In the genomic region with DNA sequence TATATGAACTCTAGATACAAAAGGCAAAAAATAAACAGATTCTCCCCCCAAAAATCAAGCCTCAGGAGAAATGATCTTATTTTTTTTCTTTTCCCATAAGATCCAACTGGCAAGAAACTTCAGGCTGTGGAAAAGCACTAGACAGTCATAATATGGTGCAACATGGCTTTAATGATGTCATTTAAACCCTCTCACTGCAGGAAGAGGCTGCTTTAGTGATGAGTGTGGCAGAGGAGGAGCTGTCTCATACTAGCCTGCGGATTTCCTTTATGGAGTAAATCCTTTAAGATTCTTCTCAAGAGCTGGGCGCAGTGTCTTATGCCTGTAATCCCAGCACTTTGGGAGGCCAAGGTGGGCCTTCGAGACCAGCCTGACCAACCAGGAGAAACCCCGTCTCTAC, we compare ENCODE assay signal across 10 cellular contexts.
DNase-seq lines count a peak whose midpoint lies in the region; ATAC-seq and TF ChIP-seq lines count a peak whose summit lies in the region.
"Had no signal": no experiment of that assay in that cellular context is flagged by ENCODE, and none has a peak within 500 bp of the region (broad histone marks: within the 10 kb centered on the region; RNA-seq: fewer than 3 reads in every experiment).

No MANE protein-coding gene starts in this region.

- TF ChIP-seq POLR2A in vagina (IDR thresholded peaks at IDR 0.05), result no peak

- no peaks in the 10 kb centered on the region for H3K79me2 ChIP-seq in Karpas-422 (ENCODE audit: low read length)

- H3K4me1 ChIP-seq in vagina (peaks cover 27% of the 10 kb centered on the region), ascending aorta (peaks cover 3 to 6% of the 10 kb centered on the region in 2 donors), Karpas-422 (ENCODE audit: low read length) (no peaks in the 10 kb centered on the region)

- H3K27ac Mint-ChIP-seq in activated naive CD8-positive, alpha-beta T cell treated with anti-CD3 and anti-CD28 coated beads, Interleukin-2, amount 50 U/mL, for 24 hours, result peak overlapping the region; percentile 61
- no peak overlapping the region for H3K27ac Mint-ChIP-seq in activated naive CD8-positive, alpha-beta T cell treated with anti-CD3 and anti-CD28 coated beads for 36 hours
- H3K27ac Mint-ChIP-seq in T-helper 17 cell, result peak overlapping the region; percentile 14

- H3K4me1 Mint-ChIP-seq in activated naive CD8-positive, alpha-beta T cell treated with anti-CD3 and anti-CD28 coated beads, Interleukin-2, amount 50 U/mL, for 24 hours, result peaks cover 6% of the 10 kb centered on the region
- peaks cover 3% of the 10 kb centered on the region for H3K4me1 Mint-ChIP-seq in activated naive CD8-positive, alpha-beta T cell treated with anti-CD3 and anti-CD28 coated beads for 36 hours
- peaks cover 4% of the 10 kb centered on the region for H3K4me1 Mint-ChIP-seq in T-helper 17 cell

- H3K27me3 ChIP-seq in vagina (no peaks in the 10 kb centered on the region), ascending aorta (no peaks in the 10 kb centered on the region), Karpas-422 (ENCODE audit: low read length) (no peaks in the 10 kb centered on the region)
- H3K27me3 ChIP-seq: BLaER1 treated with 17β-estradiol and CSF1 and Interleukin-3, amounts not matched to agents 10 nM and 100 nM had no signal

- H3K27me3 Mint-ChIP-seq in activated naive CD8-positive, alpha-beta T cell treated with anti-CD3 and anti-CD28 coated beads, Interleukin-2, amount 50 U/mL, for 24 hours, result no peaks in the 10 kb centered on the region
- no peaks in the 10 kb centered on the region for H3K27me3 Mint-ChIP-seq in activated naive CD8-positive, alpha-beta T cell treated with anti-CD3 and anti-CD28 coated beads for 36 hours
- H3K27me3 Mint-ChIP-seq in T-helper 17 cell, result no peaks in the 10 kb centered on the region

- no peaks in the 10 kb centered on the region for H3K9me2 ChIP-seq in Karpas-422 (replicated peaks; ENCODE audit: insufficient read depth, low read length)

- H4K20me1 ChIP-seq in Karpas-422 (ENCODE audit: insufficient read depth, low read depth, low read length), result no peaks in the 10 kb centered on the region
- H4K20me1 ChIP-seq: BLaER1 treated with 17β-estradiol and CSF1 and Interleukin-3, amounts not matched to agents 10 nM and 100 nM had no signal

- H3K9ac ChIP-seq in Karpas-422 (ENCODE audit: low read length), result no peak overlapping the region
- H3K9ac ChIP-seq: BLaER1 treated with 17β-estradiol and CSF1 and Interleukin-3, amounts not matched to agents 10 nM and 100 nM had no signal

- H3K9me3 Mint-ChIP-seq in activated naive CD8-positive, alpha-beta T cell treated with anti-CD3 and anti-CD28 coated beads, Interleukin-2, amount 50 U/mL, for 24 hours, result peaks cover 6% of the 10 kb centered on the region
- peaks cover 9% of the 10 kb centered on the region for H3K9me3 Mint-ChIP-seq in activated naive CD8-positive, alpha-beta T cell treated with anti-CD3 and anti-CD28 coated beads for 36 hours

- H3K27ac ChIP-seq in vagina (peak overlapping the region; percentile 70), ascending aorta (no peak overlapping the region), Karpas-422 (ENCODE audit: low read length) (no peak overlapping the region)
- H3K27ac ChIP-seq: BLaER1 treated with 17β-estradiol and CSF1 and Interleukin-3, amounts not matched to agents 10 nM and 100 nM had no signal

- no peak for TF ChIP-seq CTCF in vagina (IDR thresholded peaks at IDR 0.05)
- no peak for TF ChIP-seq CTCF in ascending aorta (IDR thresholded peaks at IDR 0.05)

- intact Hi-C loops in vagina (cut with DNase I), result no loop called here
- intact Hi-C loops in ascending aorta (cut with DNase I), result no loop called here

- H3K4me3 Mint-ChIP-seq in activated naive CD8-positive, alpha-beta T cell treated with anti-CD3 and anti-CD28 coated beads, Interleukin-2, amount 50 U/mL, for 24 hours, result no peak overlapping the region
- no peak overlapping the region for H3K4me3 Mint-ChIP-seq in activated naive CD8-positive, alpha-beta T cell treated with anti-CD3 and anti-CD28 coated beads for 36 hours
- no peak overlapping the region for H3K4me3 Mint-ChIP-seq in T-helper 17 cell

- no peak overlapping the region for H3K4me2 ChIP-seq in Karpas-422 (ENCODE audit: low read depth, low read length, poor library complexity, severe bottlenecking)
- H3K4me2 ChIP-seq: BLaER1 treated with 17β-estradiol and CSF1 and Interleukin-3, amounts not matched to agents 10 nM and 100 nM had no signal

- ATAC-seq in activated naive CD8-positive, alpha-beta T cell treated with anti-CD3 and anti-CD28 coated beads, Interleukin-2, amount 50 U/mL, for 24 hours, result no peak
- ATAC-seq in T-helper 17 cell, result no peak
- ATAC-seq in GM21390 (IDR thresholded peaks at IDR 0.05; ENCODE audit: unreplicated experiment), result no peak

- peaks cover 3% of the 10 kb centered on the region for H3K36me3 Mint-ChIP-seq in activated naive CD8-positive, alpha-beta T cell treated with anti-CD3 and anti-CD28 coated beads, Interleukin-2, amount 50 U/mL, for 24 hours (ENCODE audit: low read depth)
- H3K36me3 Mint-ChIP-seq in activated naive CD8-positive, alpha-beta T cell treated with anti-CD3 and anti-CD28 coated beads for 36 hours, result no peaks in the 10 kb centered on the region
- no peaks in the 10 kb centered on the region for H3K36me3 Mint-ChIP-seq in T-helper 17 cell (ENCODE audit: low read depth)

- no peak overlapping the region for H2AFZ ChIP-seq in Karpas-422 (ENCODE audit: low read length)

- H3K4me3 ChIP-seq in vagina (no peak overlapping the region), ascending aorta (no peak overlapping the region), Karpas-422 (ENCODE audit: low read length) (no peak overlapping the region)
- H3K4me3 ChIP-seq: BLaER1 treated with 17β-estradiol and CSF1 and Interleukin-3, amounts not matched to agents 10 nM and 100 nM had no signal

- DNase-seq in activated naive CD8-positive, alpha-beta T cell treated with anti-CD3 and anti-CD28 coated beads, Interleukin-2, amount 50 U/mL, for 24 hours, result no peak
- no peak for DNase-seq in activated naive CD8-positive, alpha-beta T cell treated with anti-CD3 and anti-CD28 coated beads for 36 hours
- DNase-seq in T-helper 17 cell, result no peak
- DNase-seq in fibroblast of the conjunctiva (ENCODE audit: low read depth), result peak; percentile 65
- DNase-seq in vagina (ENCODE audit: extremely low spot score in 2 of 2), result no peak
- DNase-seq in ascending aorta (ENCODE audit: low spot score in 2 of 2), result no peak
- no peak for DNase-seq in Karpas-422
- DNase-seq: activated naive CD4-positive, alpha-beta T cell treated with Interleukin-2 at 50 U/mL for 16 hours had no signal

- H3K9me3 ChIP-seq in T-helper 17 cell (ENCODE audit: control insufficient read depth, low read length, poor library complexity, severe bottlenecking), result no peaks in the 10 kb centered on the region
- H3K9me3 ChIP-seq in vagina, result no peaks in the 10 kb centered on the region
- H3K9me3 ChIP-seq in ascending aorta, result no peaks in the 10 kb centered on the region
- no peaks in the 10 kb centered on the region for H3K9me3 ChIP-seq in Karpas-422 (ENCODE audit: low read length)

- H3K36me3 ChIP-seq in vagina, result no peaks in the 10 kb centered on the region
- H3K36me3 ChIP-seq in ascending aorta, result no peaks in the 10 kb centered on the region
- no peaks in the 10 kb centered on the region for H3K36me3 ChIP-seq in Karpas-422 (ENCODE audit: insufficient read depth, low read length)
- H3K36me3 ChIP-seq: BLaER1 treated with 17β-estradiol and CSF1 and Interleukin-3, amounts not matched to agents 10 nM and 100 nM had no signal
